In genomic region chr7:11650030-11650429, GRCh38 we compare ENCODE assay signal across 15 cellular contexts.
"Had no signal": no experiment of that assay in that cellular context is flagged by ENCODE, and none has a peak within 500 bp of the region (broad histone marks: within the 10 kb centered on the region; RNA-seq: fewer than 3 reads in every experiment).

No MANE protein-coding gene starts in this region.

- ATAC-seq: activated CD8-positive, alpha-beta T cell treated with anti-CD3 and anti-CD28 coated beads for 36 hours; activated naive CD8-positive, alpha-beta T cell treated with anti-CD3 and anti-CD28 coated beads, Interleukin-2, amount 50 U/mL, for 24 hours; esophagus mucosa; stimulated activated naive CD8-positive, alpha-beta T cell treated with anti-CD3 and anti-CD28 coated beads, Interleukin-15, amount 100 ng/mL, for 72 hours had no signal

- H3K4me2 ChIP-seq: hepatocyte had no signal

- H3K27ac ChIP-seq: hepatocyte, skin epidermis, thoracic aorta, WERI-Rb-1 had no signal

- H3K9me3 ChIP-seq: thoracic aorta had no signal

- H3K36me3 ChIP-seq: thoracic aorta, WERI-Rb-1 had no signal

- H3K4me3 ChIP-seq: hepatocyte, skin epidermis, thoracic aorta had no signal

- H3K27me3 ChIP-seq: hepatocyte had no signal

- DNase-seq: activated CD4-positive, alpha-beta T cell treated with anti-CD3 and anti-CD28 coated beads for 4 hours; activated CD8-positive, alpha-beta memory T cell treated with anti-CD3 and anti-CD28 coated beads, Interleukin-2, amount 50 U/mL, for 48 hours; activated CD8-positive, alpha-beta T cell treated with anti-CD3 and anti-CD28 coated beads for 36 hours; activated naive CD4-positive, alpha-beta T cell treated with Interleukin-2 at 50 U/mL for 16 hours; activated naive CD8-positive, alpha-beta T cell treated with anti-CD3 and anti-CD28 coated beads, Interleukin-2, amount 50 U/mL, for 24 hours; kidney glomerular epithelial cell; retina; stimulated activated CD4-positive, alpha-beta T cell treated with anti-CD3 and anti-CD28 coated beads, Interleukin-4, amount 100 ng/mL, for 4 hours; stimulated activated naive CD8-positive, alpha-beta T cell treated with anti-CD3 and anti-CD28 coated beads, Interleukin-15, amount 100 ng/mL, for 72 hours; T1000; WERI-Rb-1 had no signal
